15 cellular contexts compared by ENCODE assay signal in genomic region chr6:131538615-131539014, GRCh38. TPM values are rescaled to one million over a fixed set of nuclear protein-coding genes. Genes with fewer than 3 reads are reported as not detected.
"Had no signal": no experiment of that assay in that cellular context is flagged by ENCODE, and none has a peak within 500 bp of the region (broad histone marks: within the 10 kb centered on the region; RNA-seq: fewer than 3 reads in every experiment).

No MANE protein-coding gene starts in this region.

RNA-seq across cellular contexts. Expression of gene ARG1, which starts 34.4 kb away (rescaled TPM):
- total RNA-seq: activated naive CD4-positive, alpha-beta T cell treated with anti-CD3 and anti-CD28 coated beads for 36 hours; activated naive CD4-positive, alpha-beta T cell treated with anti-CD3 and anti-CD28 coated beads, Interleukin-2, amount 50 U/mL, for 72 hours; activated naive CD8-positive, alpha-beta T cell treated with anti-CD3 and anti-CD28 coated beads for 36 hours; activated naive CD8-positive, alpha-beta T cell treated with anti-CD3 and anti-CD28 coated beads, Interleukin-2, amount 10 ng/mL, durations not matched to agents 7 days and 5 days; activated T-cell treated with anti-CD3 and anti-CD28 coated beads, Interleukin-2, amount 50 U/mL, for 72 hours; activated T-helper 1 cell treated with anti-CD3 and anti-CD28 coated beads, Interleukin-12 subunit alpha, Interleukin-12 subunit beta, Interleukin-2, Interleukin-4 antibody, amounts not matched to agents 30 ng/mL and 10 ng/mL and 1 ng/mL, durations not matched to agents 14 hours and 24 hours and 36 hours; activated T-helper 17 cell treated with anti-CD3 and anti-CD28 coated beads, Interleukin-2, amount 50 U/mL, for 72 hours; activated T-helper 2 cell treated with anti-CD3 and anti-CD28 coated beads, Interferon-gamma antibody, Interleukin-2, Interleukin-4, amounts not matched to agents 10 μg/mL and 5 μg/mL and 100 μg/mL, durations not matched to agents 14 hours and 24 hours and 36 hours; ascending aorta; astrocyte; body of pancreas; bronchial epithelial cell; cardiac muscle cell; chondrocyte had no signal
- polyA plus RNA-seq: aorta had no signal
